32 cellular contexts compared by ENCODE assay signal in the genomic region with DNA sequence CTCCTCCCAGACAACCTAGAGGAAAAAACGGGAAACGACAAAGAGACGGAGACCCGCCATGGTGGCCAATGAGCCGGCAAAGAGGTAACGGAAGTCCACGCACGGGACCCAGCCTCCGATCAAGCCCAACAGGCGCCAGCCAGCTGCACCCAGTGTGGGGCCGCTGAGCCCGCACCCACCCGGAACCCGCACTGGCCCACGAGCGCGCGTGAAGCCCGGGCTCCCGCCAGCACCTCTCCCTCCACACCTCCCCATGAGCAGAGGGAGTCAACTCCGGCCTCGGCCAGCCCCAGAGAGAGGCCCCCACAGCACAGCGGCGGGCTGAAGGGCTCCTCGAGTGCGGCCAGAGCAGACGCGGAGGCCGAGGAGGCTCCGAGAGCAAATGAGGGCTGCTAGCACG.
"Had no signal": no experiment of that assay in that cellular context is flagged by ENCODE, and none has a peak within 500 bp of the region (broad histone marks: within the 10 kb centered on the region; RNA-seq: fewer than 3 reads in every experiment).

No MANE protein-coding gene starts in this region.

- H3K36me3 ChIP-seq: adrenal gland, brain microvascular endothelial cell, breast epithelium had no signal

- DNase-seq: activated B cell treated with CpG ODN at 0.5 μM for 24 hours; activated CD4-positive, alpha-beta memory T cell treated with anti-CD3 and anti-CD28 coated beads for 36 hours; activated CD4-positive, alpha-beta T cell treated with anti-CD3 and anti-CD28 coated beads for 4 hours; activated CD4-positive, alpha-beta T cell treated with anti-CD3 and anti-CD28 coated beads, Interleukin-2, amount 10 ng/mL, durations not matched to agents 24 days and 14 days; activated CD4-positive, alpha-beta T cell treated with anti-CD3 and anti-CD28 coated beads, Interleukin-2, amount 50 U/mL, for 1 hour; activated CD4-positive, alpha-beta T cell treated with anti-CD3 and anti-CD28 coated beads, Interleukin-2, amount 50 U/mL, for 4 hours; activated CD4-positive, CD25-positive, alpha-beta regulatory T cell treated with anti-CD3 and anti-CD28 coated beads, Interleukin-2, amount 50 U/mL, for 72 hours; activated CD8-positive, alpha-beta memory T cell treated with anti-CD3 and anti-CD28 coated beads, Interleukin-2, amount 50 U/mL, for 4 hours; activated CD8-positive, alpha-beta T cell treated with anti-CD3 and anti-CD28 coated beads for 36 hours; activated effector memory CD4-positive, alpha-beta T cell treated with anti-CD3 and anti-CD28 coated beads, Interleukin-2, amount 50 U/mL, for 16 hours; activated naive CD4-positive, alpha-beta T cell; activated naive CD4-positive, alpha-beta T cell treated with anti-CD3 and anti-CD28 coated beads, Interleukin-2, amount 50 U/mL, for 16 hours; activated naive CD8-positive, alpha-beta T cell treated with anti-CD3 and anti-CD28 coated beads for 36 hours; activated T-cell treated with anti-CD3 and anti-CD28 coated beads for 4 hours; activated T-cell treated with anti-CD3 and anti-CD28 coated beads, Interleukin-2, amount 50 U/mL, for 1 hour; activated T-cell treated with anti-CD3 and anti-CD28 coated beads, Interleukin-2, amount 50 U/mL, for 4 hours; activated T-cell treated with anti-CD3 and anti-CD28 coated beads, Interleukin-2, amount 50 U/mL, for 72 hours; adrenal gland; amniotic stem cell; aorta; body of pancreas; brain microvascular endothelial cell; central memory CD4-positive, alpha-beta T cell; T-helper 1 cell; T-helper 2 cell; T-helper 9 cell had no signal

- FAIRE-seq: astrocyte, TTC549 had no signal

- H3K9me3 ChIP-seq: adrenal gland, body of pancreas had no signal

- H3K4me1 ChIP-seq: adrenal gland, body of pancreas, breast epithelium had no signal

- H3K27me3 ChIP-seq: adrenal gland, body of pancreas, brain microvascular endothelial cell, breast epithelium had no signal

- H3K4me3 ChIP-seq: adrenal gland, body of pancreas, breast epithelium had no signal

- H3K27ac ChIP-seq: adrenal gland, body of pancreas, brain microvascular endothelial cell, breast epithelium, VCaP had no signal

- ATAC-seq: activated CD8-positive, alpha-beta T cell treated with anti-CD3 and anti-CD28 coated beads for 36 hours; activated naive CD4-positive, alpha-beta T cell treated with anti-CD3 and anti-CD28 coated beads, Interleukin-2, amount 50 U/mL, for 72 hours; activated T-cell treated with anti-CD3 and anti-CD28 coated beads, Interleukin-2, amount 50 U/mL, for 4 hours; activated T-cell treated with anti-CD3 and anti-CD28 coated beads, Interleukin-2, amount 50 U/mL, for 72 hours; activated T-helper 17 cell treated with anti-CD3 and anti-CD28 coated beads, Interleukin-2, amount 50 U/mL, for 72 hours; body of pancreas had no signal
